10 cellular contexts compared by ENCODE assay signal in the genomic region with DNA sequence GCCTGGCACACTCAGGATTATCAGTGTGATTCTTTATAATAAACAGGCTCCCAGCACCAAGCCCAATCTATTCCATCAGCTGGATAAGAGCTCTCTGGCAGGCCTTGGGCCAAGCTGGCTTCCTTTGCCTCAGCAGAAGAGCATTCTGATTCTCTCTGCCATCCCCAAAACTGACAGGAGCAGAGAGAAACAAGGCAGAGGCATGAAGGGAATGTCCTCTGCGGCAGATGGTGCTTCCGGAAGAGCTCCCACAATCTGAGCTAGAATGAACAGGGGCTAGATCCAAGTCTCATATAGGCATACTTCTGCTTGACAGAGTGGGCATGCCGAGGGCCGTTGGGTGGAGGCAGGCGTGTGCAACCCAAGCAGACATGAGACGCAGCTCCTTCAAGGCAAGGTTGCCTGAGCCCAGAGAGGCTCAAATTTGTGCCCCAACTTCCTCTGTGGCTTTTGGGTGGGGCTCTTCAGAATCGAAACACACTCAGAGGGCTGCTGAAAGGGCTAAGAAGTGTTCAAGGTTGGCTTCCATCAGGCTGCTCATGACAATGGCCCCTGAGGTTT. TPM values are rescaled to one million over a fixed set of nuclear protein-coding genes. Genes with fewer than 3 reads are reported as not detected.
DNase-seq lines count a peak whose midpoint lies in the region; ATAC-seq and TF ChIP-seq lines count a peak whose summit lies in the region.
"Had no signal": no experiment of that assay in that cellular context is flagged by ENCODE, and none has a peak within 500 bp of the region (broad histone marks: within the 10 kb centered on the region; RNA-seq: fewer than 3 reads in every experiment).

No MANE protein-coding gene starts in this region.

- peak overlapping the region; percentile 25 to 71 for H3K18ac ChIP-seq in mesenchymal stem cell (ENCODE audit: low read depth in 1 of 2, low read length in 2 of 2)

- no peak overlapping the region for H3K4me2 ChIP-seq in mesenchymal stem cell (ENCODE audit: low read length, poor library complexity, severe bottlenecking)

- no peak overlapping the region for H2AFZ ChIP-seq in mesenchymal stem cell (ENCODE audit: low read depth, low read length)

- intact Hi-C loops in CD8-positive, alpha-beta T cell (cut with DNase I, micrococcal nuclease) = loop anchor here (1.0 to 10.0 kb wide), 2 partner anchors 10 to 718 kb away; partner anchors contain the start of gene WDR26 (in 1 of the 2)
- intact Hi-C loops in activated T-helper 1 cell treated with anti-CD3 and anti-CD28 coated beads, Interleukin-12 subunit alpha, Interleukin-12 subunit beta, Interleukin-2, Interleukin-4 antibody, amounts not matched to agents 30 ng/mL and 10 ng/mL and 1 ng/mL, durations not matched to agents 14 hours and 24 hours and 36 hours (cut with micrococcal nuclease) = loop anchor here (1.0 to 10.0 kb wide), 4 partner anchors 10 to 1002 kb away; partner anchors contain the start of genes AIDA, BROX and WDR26

- peak overlapping the region; percentile 99 for H3K9ac ChIP-seq in mesenchymal stem cell (ENCODE audit: low read length)

- CTCF ChIA-PET in CD8-positive, alpha-beta T cell (lab: Charles Lee) = interaction anchor here (0.7 to 6.2 kb wide), 9 partner anchors 9 to 617 kb away, joined by 3 to 60 read pairs (median 3); no protein-coding TSS in a partner anchor

- H2BK15ac ChIP-seq in mesenchymal stem cell (ENCODE audit: low read depth, poor library complexity, severe bottlenecking) = peak overlapping the region; percentile 41

- H3K4ac ChIP-seq in mesenchymal stem cell (ENCODE audit: low read depth in 1 of 2, low read length in 2 of 2) = peak overlapping the region in 1 of 2 experiments; percentile 62

- peaks cover 18% of the 10 kb centered on the region for H3K36me3 ChIP-seq in CD8-positive, alpha-beta T cell (ENCODE audit: insufficient read depth, low read length)
- H3K36me3 ChIP-seq in mesenchymal stem cell (ENCODE audit: control insufficient read depth in 1 of 2, insufficient read depth in 2 of 2, low read depth in 1 of 2, low read length in 2 of 2) = peaks cover 26 to 69% of the 10 kb centered on the region in 2 experiments

- peaks cover 65% of the 10 kb centered on the region for H3K4me1 ChIP-seq in CD8-positive, alpha-beta T cell (ENCODE audit: insufficient read depth, low read length)
- H3K4me1 ChIP-seq in mesenchymal stem cell (ENCODE audit: control insufficient read depth, insufficient read depth, low read depth, low read length) = peaks cover 40% of the 10 kb centered on the region

- H2BK5ac ChIP-seq in mesenchymal stem cell (ENCODE audit: low read depth, low read length, poor library complexity, severe bottlenecking) = no peak overlapping the region

- peaks cover 36% of the 10 kb centered on the region for H3K36me3 Mint-ChIP-seq in CD8-positive, alpha-beta T cell
- peaks cover 39% of the 10 kb centered on the region for H3K36me3 Mint-ChIP-seq in activated T-helper 1 cell treated with anti-CD3 and anti-CD28 coated beads, Interleukin-12 subunit alpha, Interleukin-12 subunit beta, Interleukin-2, Interleukin-4 antibody, amounts not matched to agents 30 ng/mL and 10 ng/mL and 1 ng/mL, durations not matched to agents 14 hours and 24 hours and 36 hours (ENCODE audit: low read depth)

- peak overlapping the region; percentile 29 to 75 for H2BK12ac ChIP-seq in mesenchymal stem cell (ENCODE audit: low read length in 2 of 2)

- H3K4me1 Mint-ChIP-seq in CD8-positive, alpha-beta T cell (ENCODE audit: low read depth) = peaks cover 75% of the 10 kb centered on the region
- H3K4me1 Mint-ChIP-seq in activated T-helper 1 cell treated with anti-CD3 and anti-CD28 coated beads, Interleukin-12 subunit alpha, Interleukin-12 subunit beta, Interleukin-2, Interleukin-4 antibody, amounts not matched to agents 30 ng/mL and 10 ng/mL and 1 ng/mL, durations not matched to agents 14 hours and 24 hours and 36 hours (ENCODE audit: low read depth) = peaks cover 76% of the 10 kb centered on the region

- H3K27ac ChIP-seq in CD8-positive, alpha-beta T cell (ENCODE audit: low read depth, low read length) = peak overlapping the region; percentile 20
- peak overlapping the region; percentile 85 for H3K27ac ChIP-seq in mesenchymal stem cell (ENCODE audit: low read length, poor library complexity, severe bottlenecking)
- H3K27ac ChIP-seq: HL-60 had no signal

- no peak for TF ChIP-seq CTCF in CD8-positive, alpha-beta T cell (IDR thresholded peaks at IDR 0.05)
- TF ChIP-seq CTCF in omental fat pad (IDR thresholded peaks at IDR 0.05) = no peak

- H3K79me1 ChIP-seq in mesenchymal stem cell (replicated peaks; ENCODE audit: low read length, poor library complexity, severe bottlenecking) = no peaks in the 10 kb centered on the region

- H3K27ac Mint-ChIP-seq in CD8-positive, alpha-beta T cell = peak overlapping the region; percentile 94
- H3K27ac Mint-ChIP-seq in activated T-helper 1 cell treated with anti-CD3 and anti-CD28 coated beads, Interleukin-12 subunit alpha, Interleukin-12 subunit beta, Interleukin-2, Interleukin-4 antibody, amounts not matched to agents 30 ng/mL and 10 ng/mL and 1 ng/mL, durations not matched to agents 14 hours and 24 hours and 36 hours = peak overlapping the region; percentile 79

- H3K14ac ChIP-seq in mesenchymal stem cell (ENCODE audit: low read length in 2 of 2) = peak overlapping the region in 1 of 2 experiments; percentile 35

- H3K27me3 Mint-ChIP-seq in CD8-positive, alpha-beta T cell (ENCODE audit: low read depth) = no peaks in the 10 kb centered on the region
- no peaks in the 10 kb centered on the region for H3K27me3 Mint-ChIP-seq in activated T-helper 1 cell treated with anti-CD3 and anti-CD28 coated beads, Interleukin-12 subunit alpha, Interleukin-12 subunit beta, Interleukin-2, Interleukin-4 antibody, amounts not matched to agents 30 ng/mL and 10 ng/mL and 1 ng/mL, durations not matched to agents 14 hours and 24 hours and 36 hours (ENCODE audit: insufficient read depth)

- ATAC-seq in CD8-positive, alpha-beta T cell = peak; percentile 64
- ATAC-seq in GM19468 (IDR thresholded peaks at IDR 0.05; ENCODE audit: extremely low read depth, unreplicated experiment) = peak; percentile 60
- no peak for ATAC-seq in omental fat pad (ENCODE audit: low FRiP score)

- peak overlapping the region; percentile 12 for H3K4me3 ChIP-seq in CD8-positive, alpha-beta T cell (ENCODE audit: low read depth, low read length)
- H3K4me3 ChIP-seq in mesenchymal stem cell (ENCODE audit: insufficient read depth in 1 of 2, low read depth in 1 of 2, low read length in 2 of 2) = peak overlapping the region in 1 of 2 experiments; percentile 97

- H2BK120ac ChIP-seq in mesenchymal stem cell (ENCODE audit: low read depth, low read length) = no peak overlapping the region

- POLR2A ChIA-PET in CD8-positive, alpha-beta T cell (lab: Charles Lee) = interaction anchor here (0.9 to 2.1 kb wide), 6 partner anchors 9 to 33 kb away, joined by 3 to 6 read pairs (median 4); no protein-coding TSS in a partner anchor

- no peaks in the 10 kb centered on the region for H3K9me3 Mint-ChIP-seq in CD8-positive, alpha-beta T cell
- H3K9me3 Mint-ChIP-seq in activated T-helper 1 cell treated with anti-CD3 and anti-CD28 coated beads, Interleukin-12 subunit alpha, Interleukin-12 subunit beta, Interleukin-2, Interleukin-4 antibody, amounts not matched to agents 30 ng/mL and 10 ng/mL and 1 ng/mL, durations not matched to agents 14 hours and 24 hours and 36 hours = no peaks in the 10 kb centered on the region

- 72% methylated on average over 7 of the region's 7 CpGs for WGBS in mesenchymal stem cell

- H4K8ac ChIP-seq in mesenchymal stem cell (ENCODE audit: low read length) = peak overlapping the region; percentile 12

- H2AK5ac ChIP-seq in mesenchymal stem cell (ENCODE audit: low read length, severe bottlenecking) = peak overlapping the region; percentile 59

- no peaks in the 10 kb centered on the region for H3K9me3 ChIP-seq in CD8-positive, alpha-beta T cell (ENCODE audit: low read length)
- H3K9me3 ChIP-seq in mesenchymal stem cell (ENCODE audit: control insufficient read depth, low read length) = no peaks in the 10 kb centered on the region

- peak; percentile 21 to 78 (median 57) for DNase-seq in CD8-positive, alpha-beta T cell
- DNase-seq in LHCN-M2 (ENCODE audit: low read depth) (peak; percentile 63), mesenchymal stem cell (no peak), NCI-H345 (lab: John Stamatoyannopoulos, UW) (no peak), omental fat pad (ENCODE audit: low spot score) (no peak), NCI-H2171 treated with DMSO at 0.1 percent for 48 hours (lab: John Stamatoyannopoulos, UW) (no peak)
- DNase-seq in activated T-helper 1 cell treated with anti-CD3 and anti-CD28 coated beads, Interleukin-12 subunit alpha, Interleukin-12 subunit beta, Interleukin-2, Interleukin-4 antibody, amounts not matched to agents 30 ng/mL and 10 ng/mL and 1 ng/mL, durations not matched to agents 14 hours and 24 hours and 36 hours (ENCODE audit: low spot score) = peak; percentile 68

- H3K23ac ChIP-seq in mesenchymal stem cell (ENCODE audit: low read length in 2 of 2) = no peak overlapping the region

- no peaks in the 10 kb centered on the region for H3K27me3 ChIP-seq in CD8-positive, alpha-beta T cell (ENCODE audit: insufficient read depth, low read length)
- no peaks in the 10 kb centered on the region for H3K27me3 ChIP-seq in mesenchymal stem cell (ENCODE audit: control insufficient read depth in 1 of 2, insufficient read depth in 1 of 2, low read length in 2 of 2)

- no peak overlapping the region for H4K91ac ChIP-seq in mesenchymal stem cell (ENCODE audit: low read length)

- H3K4me3 Mint-ChIP-seq in CD8-positive, alpha-beta T cell = peak overlapping the region; percentile 74
- peak overlapping the region; percentile 72 for H3K4me3 Mint-ChIP-seq in activated T-helper 1 cell treated with anti-CD3 and anti-CD28 coated beads, Interleukin-12 subunit alpha, Interleukin-12 subunit beta, Interleukin-2, Interleukin-4 antibody, amounts not matched to agents 30 ng/mL and 10 ng/mL and 1 ng/mL, durations not matched to agents 14 hours and 24 hours and 36 hours

RNA-seq across cellular contexts. Expression of gene CAPN2, which starts 4.0 kb away (rescaled TPM):
- 10 to 100 TPM; 83.0 to 84.7 TPM for total RNA-seq in CD8-positive, alpha-beta T cell
- total RNA-seq in LHCN-M2 (2014; rRNA removed) = 642 and 718 TPM in 2 replicates
- 343 TPM for polyA plus RNA-seq in LHCN-M2 (2012)
- 66.3 and 70.4 TPM in 2 replicates for total RNA-seq in activated T-helper 1 cell treated with anti-CD3 and anti-CD28 coated beads, Interleukin-12 subunit alpha, Interleukin-12 subunit beta, Interleukin-2, Interleukin-4 antibody, amounts not matched to agents 30 ng/mL and 10 ng/mL and 1 ng/mL, durations not matched to agents 14 hours and 24 hours and 36 hours
- 247 TPM for polyA plus RNA-seq in mesenchymal stem cell (2013, experiment 1 of 2)
- 249 TPM for polyA plus RNA-seq in mesenchymal stem cell (2013, experiment 2 of 2)
- 100 to 1,000 TPM; 171 to 314 (median 229) TPM for total RNA-seq in omental fat pad

RNA-seq across cellular contexts. Expression of gene CAPN8, which starts 50.9 kb away (rescaled TPM):
- total RNA-seq in CD8-positive, alpha-beta T cell = under 1 TPM; 0.42 to 0.43 TPM
- total RNA-seq in LHCN-M2 (2014; rRNA removed) = not detected in 2 replicates
- polyA plus RNA-seq in LHCN-M2 (2012) = not detected
- total RNA-seq in activated T-helper 1 cell treated with anti-CD3 and anti-CD28 coated beads, Interleukin-12 subunit alpha, Interleukin-12 subunit beta, Interleukin-2, Interleukin-4 antibody, amounts not matched to agents 30 ng/mL and 10 ng/mL and 1 ng/mL, durations not matched to agents 14 hours and 24 hours and 36 hours = not detected in 2 replicates
- polyA plus RNA-seq in mesenchymal stem cell (2013, experiment 1 of 2) = not detected
- 0.08 TPM for polyA plus RNA-seq in mesenchymal stem cell (2013, experiment 2 of 2)
- not detected for total RNA-seq in omental fat pad
- total RNA-seq: subcutaneous adipose tissue had no signal

Comparison
In these comparisons a context has a peak if more than half of its experiments do, and no peak if none do; other contexts are left out.
1. DNase-seq: peak in CD8-positive, alpha-beta T cell (7 of 7), LHCN-M2 (single experiment) and activated T-helper 1 cell treated with anti-CD3 and anti-CD28 coated beads, Interleukin-12 subunit alpha, Interleukin-12 subunit beta, Interleukin-2, Interleukin-4 antibody, amounts not matched to agents 30 ng/mL and 10 ng/mL and 1 ng/mL, durations not matched to agents 14 hours and 24 hours and 36 hours (single experiment); none in mesenchymal stem cell (single experiment), NCI-H345 (single experiment), omental fat pad (single experiment) and NCI-H2171 treated with DMSO at 0.1 percent for 48 hours (single experiment).